24 cellular contexts compared by ENCODE assay signal in genomic region chr11:2205214-2205770, GRCh38. TPM values are rescaled to one million over a fixed set of nuclear protein-coding genes. Genes with fewer than 3 reads are reported as not detected.
"Had no signal": no experiment of that assay in that cellular context is flagged by ENCODE, and none has a peak within 500 bp of the region (broad histone marks: within the 10 kb centered on the region; RNA-seq: fewer than 3 reads in every experiment).

No MANE protein-coding gene starts in this region.

- H3K4me3 ChIP-seq: mucosa of descending colon, SK-N-MC, testis, vagina had no signal

- H3K9me3 ChIP-seq: mucosa of descending colon, testis, vagina had no signal

- H3K27ac ChIP-seq: SK-N-MC, testis, vagina, VCaP had no signal

- H3K4me1 ChIP-seq: testis had no signal

- H3K36me3 ChIP-seq: vagina had no signal

- H3K9me3 Mint-ChIP-seq: activated CD4-positive, alpha-beta T cell treated with anti-CD3 and anti-CD28 coated beads, Interleukin-2, amount 10 ng/mL, durations not matched to agents 7 days and 5 days; stimulated activated naive CD8-positive, alpha-beta T cell treated with anti-CD3 and anti-CD28 coated beads, Interleukin-15, Interleukin-2, amounts not matched to agents 100 ng/mL and 50 ng/mL, for 24 hours had no signal

- H3K27me3 ChIP-seq: testis, vagina had no signal

- H3K27me3 Mint-ChIP-seq: activated CD4-positive, alpha-beta T cell treated with anti-CD3 and anti-CD28 coated beads, Interleukin-2, amount 10 ng/mL, durations not matched to agents 7 days and 5 days; naive thymus-derived CD8-positive, alpha-beta T cell; stimulated activated naive CD8-positive, alpha-beta T cell treated with anti-CD3 and anti-CD28 coated beads, Interleukin-15, Interleukin-2, amounts not matched to agents 100 ng/mL and 50 ng/mL, for 24 hours had no signal

- H3K4me3 Mint-ChIP-seq: activated CD4-positive, alpha-beta T cell treated with anti-CD3 and anti-CD28 coated beads, Interleukin-2, amount 10 ng/mL, durations not matched to agents 7 days and 5 days; dendritic cell treated with granulocyte-macrophage colony-stimulating factor and Interleukin-4, amounts not matched to agents 40 ng/mL and 50 ng/mL, for 4 days; effector memory CD8-positive, alpha-beta T cell; immature natural killer cell; naive thymus-derived CD8-positive, alpha-beta T cell; stimulated activated naive CD8-positive, alpha-beta T cell treated with anti-CD3 and anti-CD28 coated beads, Interleukin-15, Interleukin-2, amounts not matched to agents 100 ng/mL and 50 ng/mL, for 24 hours; T-cell had no signal

- H3K27ac Mint-ChIP-seq: activated CD4-positive, alpha-beta T cell treated with anti-CD3 and anti-CD28 coated beads, Interleukin-2, amount 10 ng/mL, durations not matched to agents 7 days and 5 days; dendritic cell treated with granulocyte-macrophage colony-stimulating factor and Interleukin-4, amounts not matched to agents 40 ng/mL and 50 ng/mL, for 4 days; effector memory CD8-positive, alpha-beta T cell; immature natural killer cell; naive thymus-derived CD8-positive, alpha-beta T cell; stimulated activated naive CD8-positive, alpha-beta T cell treated with anti-CD3 and anti-CD28 coated beads, Interleukin-15, Interleukin-2, amounts not matched to agents 100 ng/mL and 50 ng/mL, for 24 hours; T-cell had no signal

- H3K4me1 Mint-ChIP-seq: activated CD4-positive, alpha-beta T cell treated with anti-CD3 and anti-CD28 coated beads, Interleukin-2, amount 10 ng/mL, durations not matched to agents 7 days and 5 days; immature natural killer cell; naive thymus-derived CD8-positive, alpha-beta T cell; T-cell had no signal

- DNase-seq: activated CD4-positive, alpha-beta T cell treated with anti-CD3 and anti-CD28 coated beads, Interleukin-2, amount 10 ng/mL, durations not matched to agents 7 days and 5 days; activated naive CD4-positive, alpha-beta T cell treated with Interleukin-2 at 50 U/mL for 16 hours; central memory CD4-positive, alpha-beta T cell; effector memory CD8-positive, alpha-beta T cell; glutamatergic neuron; immature natural killer cell; occipital lobe; stimulated activated CD4-positive, alpha-beta T cell treated with anti-CD3 and anti-CD28 coated beads, Interleukin-4, amount 100 ng/mL, for 1 hour; stimulated activated CD8-positive, alpha-beta memory T cell treated with anti-CD3 and anti-CD28 coated beads, Interleukin-4, amount 100 ng/mL, for 48 hours; T1000; testis had no signal

- ATAC-seq: effector memory CD8-positive, alpha-beta T cell; left colon; mucosa of descending colon; naive thymus-derived CD8-positive, alpha-beta T cell; T-cell had no signal

RNA-seq across cellular contexts. Expression of gene TH, which starts 33.7 kb away (rescaled TPM):
- total RNA-seq: activated CD4-positive, alpha-beta T cell treated with anti-CD3 and anti-CD28 coated beads, Interleukin-2, amount 10 ng/mL, durations not matched to agents 7 days and 5 days; activated CD8-positive, alpha-beta memory T cell treated with anti-CD3 and anti-CD28 coated beads for 36 hours; left colon; naive thymus-derived CD8-positive, alpha-beta T cell; occipital lobe; pulmonary artery endothelial cell; T-cell had no signal

RNA-seq across cellular contexts. Expression of gene INS, which starts 44.3 kb away (rescaled TPM):
- total RNA-seq: activated CD4-positive, alpha-beta T cell treated with anti-CD3 and anti-CD28 coated beads, Interleukin-2, amount 10 ng/mL, durations not matched to agents 7 days and 5 days; activated CD8-positive, alpha-beta memory T cell treated with anti-CD3 and anti-CD28 coated beads for 36 hours; epithelial cell of proximal tubule; lung microvascular endothelial cell; mucosa of descending colon; naive thymus-derived CD8-positive, alpha-beta T cell; occipital lobe; pulmonary artery endothelial cell; testis; vagina had no signal
